Comparison of ENCODE assay signal across 9 cellular contexts in genomic region chr2:20438334-20439192, GRCh38. TPM values are rescaled to one million over a fixed set of nuclear protein-coding genes. Genes with fewer than 3 reads are reported as not detected.
DNase-seq lines count a peak whose midpoint lies in the region; ATAC-seq and TF ChIP-seq lines count a peak whose summit lies in the region.
"Had no signal": no experiment of that assay in that cellular context is flagged by ENCODE, and none has a peak within 500 bp of the region (broad histone marks: within the 10 kb centered on the region; RNA-seq: fewer than 3 reads in every experiment).

No MANE protein-coding gene starts in this region.

- DNase-seq in AG04450 (ENCODE audit: low read depth, low spot score): no peak
- peak; percentile 50 for DNase-seq in NCI-H146 treated with DMSO at 0.1 percent for 48 hours (lab: John Stamatoyannopoulos, UW; ENCODE audit: unreplicated experiment)
- DNase-seq in colonic mucosa: no peak
- DNase-seq in mucosa of gallbladder (ENCODE audit: low spot score): peak; percentile 45
- DNase-seq in hypothalamus (lab: John Stamatoyannopoulos, UW): no peak
- no peak for DNase-seq in globus pallidus (ENCODE audit: low spot score)

- H3K36me3 ChIP-seq in colonic mucosa: no peaks in the 10 kb centered on the region

- ATAC-seq in HG03432 (IDR thresholded peaks at IDR 0.05; ENCODE audit: unreplicated experiment): no peak
- ATAC-seq in HG03442 (IDR thresholded peaks at IDR 0.05; ENCODE audit: unreplicated experiment): no peak
- ATAC-seq: activated CD8-positive, alpha-beta T cell treated with anti-CD3 and anti-CD28 coated beads, Interleukin-2, amount 10 ng/mL, durations not matched to agents 7 days and 5 days had no signal

- H3K9ac ChIP-seq in colonic mucosa (ENCODE audit: low read depth in 2 of 2, low read length in 2 of 2): peak overlapping the region in 1 of 2 donors; percentile 36

- H3K27ac ChIP-seq in AG04450 (ENCODE audit: low read depth, low read length): peak overlapping the region; percentile 69
- peak overlapping the region; percentile 44 for H3K27ac ChIP-seq in colonic mucosa

- no peaks in the 10 kb centered on the region for H3K9me3 ChIP-seq in AG04450 (ENCODE audit: control insufficient read depth, insufficient read depth, low read length)
- no peaks in the 10 kb centered on the region for H3K9me3 ChIP-seq in colonic mucosa

- TF ChIP-seq CTCF in AG04450 (IDR thresholded peaks at IDR 0.05; ENCODE audit: low read depth, low read length) (no peak), colonic mucosa (IDR thresholded peaks at IDR 0.05) (no peak)

- CTCF ChIA-PET in AG04450 (lab: Charles Lee): interaction anchor here (0.9 to 6.7 kb wide), 8 partner anchors 14 to 212 kb away, joined by 3 to 83 read pairs (median 20); partner anchors contain the start of gene HS1BP3

- H3K4me3 ChIP-seq in AG04450 (ENCODE audit: low read depth, low read length) (no peak overlapping the region), colonic mucosa (no peak overlapping the region)

- peaks cover 5% of the 10 kb centered on the region for H3K4me1 ChIP-seq in colonic mucosa

- intact Hi-C loops in colonic mucosa (cut with DNase I): no loop called here

- POLR2A ChIA-PET in AG04450 (lab: Yijun Ruan, JAX): interaction anchor here (0.6 to 4.4 kb wide), 6 partner anchors 8 to 180 kb away, joined by 3 to 27 read pairs (median 4); partner anchors contain the start of gene RHOB

- no peaks in the 10 kb centered on the region for H3K27me3 ChIP-seq in AG04450 (ENCODE audit: control insufficient read depth, insufficient read depth, low read length)
- no peaks in the 10 kb centered on the region for H3K27me3 ChIP-seq in colonic mucosa

RNA-seq across cellular contexts. Expression of gene RHOB, which starts 8.3 kb away (rescaled TPM):
- polyA plus RNA-seq in AG04450 (2011; rRNA removed): 45.5 and 47.7 TPM in 2 replicates
- 21.0 and 22.5 TPM in 2 replicates for polyA minus RNA-seq in AG04450 (2011; rRNA and poly(A)+ RNA removed)
- total RNA-seq in colonic mucosa (100 to 1,000 TPM in 1 of 2 donors, 10 to 100 TPM in 1; 77.5 to 165 TPM), mucosa of gallbladder (445 TPM)

Comparison
In these comparisons a context has a peak if more than half of its experiments do, and no peak if none do; other contexts are left out.
1. DNase-seq: peak in NCI-H146 treated with DMSO at 0.1 percent for 48 hours (single experiment) and mucosa of gallbladder (single experiment); none in AG04450 (single experiment), colonic mucosa (single experiment), hypothalamus (0 of 51) and globus pallidus (single experiment).